In genomic region chr11:75406338-75406777, GRCh38 we compare ENCODE assay signal across 1 cellular context.
TF ChIP-seq lines count a peak whose summit lies in the region.

No MANE protein-coding gene starts in this region.

TF ChIP-seq in K562, 482 proteins besides CTCF, POLR2A, EP300 and RAD21 (continued from another document):
- TF ChIP-seq THRB (CRISPR knock-in tag; conservative IDR thresholded peaks at IDR 0.05) (peak; percentile 70; the same call in 1 of the 2 replicates), CCAR2 (IDR thresholded peaks at IDR 0.05; ENCODE audit: low read depth, low read length) (no peak), NFIC (IDR thresholded peaks at IDR 0.05) (peak; percentile 90), RFX7 (CRISPR knock-in tag; IDR thresholded peaks at IDR 0.05) (0 out of 2 replicates have a peak, but pooled peaks have one; percentile 50), ELF4 (CRISPR knock-in tag; IDR thresholded peaks at IDR 0.05) (0 out of 2 replicates have a peak, but pooled peaks have one; percentile 66), ZNF311 (CRISPR knock-in tag; IDR thresholded peaks at IDR 0.05) (peak; percentile 77; the same call in 1 of the 2 replicates), ZNF79 (CRISPR knock-in tag; IDR thresholded peaks at IDR 0.05; ENCODE audit: low read depth) (no peak), HEY1 (CRISPR knock-in tag; IDR thresholded peaks at IDR 0.05; ENCODE audit: borderline replicate concordance) (peak; percentile 76; the same call in 1 of the 2 replicates), TRIM24 (IDR thresholded peaks at IDR 0.05) (peak; percentile 93 to 97), MYC (IDR thresholded peaks at IDR 0.05; ENCODE audit: low read depth, low read length) (peak; percentile 73), MYC (CRISPR knock-in tag; IDR thresholded peaks at IDR 0.05; ENCODE audit: borderline replicate concordance, low read depth) (0 out of 2 replicates have a peak, but pooled peaks have one; percentile 41), ZNF24 (IDR thresholded peaks at IDR 0.05) (peak; percentile 16; the same call in 1 of the 2 replicates), ZBTB1 (CRISPR knock-in tag; IDR thresholded peaks at IDR 0.05; ENCODE audit: borderline replicate concordance, low read depth) (no peak), ZBED1 (IDR thresholded peaks at IDR 0.05) (peak; percentile 87; the same call in 1 of the 2 replicates), HDAC1 (IDR thresholded peaks at IDR 0.05) (peak in 1 of 2 experiments; percentile 89; a peak in 2 of 4 replicates)
